In genomic region chr15:101266034-101266433, GRCh38 we compare ENCODE assay signal across 17 cellular contexts. TPM values are rescaled to one million over a fixed set of nuclear protein-coding genes. Genes with fewer than 3 reads are reported as not detected.
DNase-seq lines count a peak whose midpoint lies in the region; ATAC-seq and TF ChIP-seq lines count a peak whose summit lies in the region.
"Had no signal": no experiment of that assay in that cellular context is flagged by ENCODE, and none has a peak within 500 bp of the region (broad histone marks: within the 10 kb centered on the region; RNA-seq: fewer than 3 reads in every experiment).

No MANE protein-coding gene starts in this region.

- H3K79me2 ChIP-seq in KMS-11 (ENCODE audit: insufficient read depth, low read depth) = no peaks in the 10 kb centered on the region

- DNase-seq in AG08396 (ENCODE audit: low spot score) (peak; percentile 35), choroid plexus epithelial cell (ENCODE audit: low read depth) (peak; percentile 38), psoas muscle (peak in 1 of 2 donors; percentile 49), GM19240 (ENCODE audit: insufficient read length, low spot score) (no peak)
- DNase-seq: activated CD4-positive, alpha-beta T cell treated with anti-CD3 and anti-CD28 coated beads, Interleukin-2, amount 50 U/mL, for 4 hours; Calu3; caudate nucleus; effector memory CD4-positive, alpha-beta T cell; NCI-H2029 treated with DMSO at 0.1 percent for 48 hours; NCI-H524; PC-3 had no signal

- no peak overlapping the region for H2AFZ ChIP-seq in KMS-11 (ENCODE audit: low read depth)

- no peaks in the 10 kb centered on the region for H3K27me3 ChIP-seq in KMS-11 (ENCODE audit: insufficient read depth, low read depth)
- no peaks in the 10 kb centered on the region for H3K27me3 ChIP-seq in psoas muscle (ENCODE audit: insufficient read depth in 3 of 3, low read length in 2 of 3)

- peak overlapping the region; percentile 78 for H3K27ac ChIP-seq in KMS-11
- H3K27ac ChIP-seq in psoas muscle = no peak overlapping the region
- H3K27ac ChIP-seq: prostate gland had no signal

- H3K9me3 ChIP-seq in psoas muscle = no peaks in the 10 kb centered on the region
- H3K9me3 ChIP-seq: prostate gland had no signal

- no peak overlapping the region; the same call in 1 of the 2 replicates for H3K9ac ChIP-seq in KMS-11

- peak overlapping the region; percentile 59; the same call in 1 of the 2 replicates for H3K4me2 ChIP-seq in KMS-11

- intact Hi-C loops in psoas muscle (cut with DNase I) = loop anchor here in 1 of 2 donors (10.0 kb wide), 2 partner anchors 351 to 651 kb away; partner anchors contain the start of gene LRRK1

- ATAC-seq in psoas muscle (peak in 3 of 4 donors; percentile 7 to 17 (median 15)), GM21360 (IDR thresholded peaks at IDR 0.05; ENCODE audit: unreplicated experiment) (no peak), GM21526 (IDR thresholded peaks at IDR 0.05; ENCODE audit: low FRiP score, unreplicated experiment) (no peak), GM21447 (IDR thresholded peaks at IDR 0.05; ENCODE audit: unreplicated experiment) (no peak)
- ATAC-seq: activated naive CD4-positive, alpha-beta T cell treated with anti-CD3 and anti-CD28 coated beads, Interleukin-2, amount 50 U/mL, for 72 hours; PC-3 had no signal

- 29 to 35% (median 30%) methylated on average over 3 of the region's 3 CpGs for WGBS in psoas muscle, 3 donors

- peaks cover 43% of the 10 kb centered on the region for H3K4me1 ChIP-seq in KMS-11 (ENCODE audit: low read depth, poor library complexity, severe bottlenecking)
- no peaks in the 10 kb centered on the region for H3K4me1 ChIP-seq in psoas muscle
- H3K4me1 ChIP-seq: prostate gland had no signal

- H3K4me3 ChIP-seq in KMS-11 (IDR thresholded peaks at IDR 0.05; ENCODE audit: insufficient read depth, low read depth, low read length) (no peak overlapping the region), choroid plexus epithelial cell (ENCODE audit: low read depth, low read length) (no peak overlapping the region), psoas muscle (no peak overlapping the region)
- H3K4me3 ChIP-seq: prostate gland had no signal

- H3K36me3 ChIP-seq in KMS-11 (ENCODE audit: insufficient read depth) = 0 out of 2 replicates have a peak, but pooled peaks cover 2% of the 10 kb centered on the region
- H3K36me3 ChIP-seq in psoas muscle (ENCODE audit: insufficient read depth in 1 of 2, low read depth in 1 of 2) = peaks cover 1 to 24% of the 10 kb centered on the region in 2 donors

- no peaks in the 10 kb centered on the region for H4K20me1 ChIP-seq in KMS-11 (ENCODE audit: insufficient read depth)

- TF ChIP-seq CTCF in KMS-11 (conservative IDR thresholded peaks at IDR 0.05; ENCODE audit: low read depth, low read length) = no peak
- TF ChIP-seq CTCF in choroid plexus epithelial cell (conservative IDR thresholded peaks at IDR 0.05; ENCODE audit: low read depth, low read length) = no peak
- TF ChIP-seq CTCF in psoas muscle (IDR thresholded peaks at IDR 0.05) = no peak

RNA-seq across cellular contexts. Expression of gene SELENOS, which starts 11.3 kb away (rescaled TPM):
- total RNA-seq in psoas muscle = 10 to 100 TPM; 25.7 to 98.9 (median 50.4) TPM
- polyA plus RNA-seq in psoas muscle = 100 to 1,000 TPM; 137 to 201 (median 156) TPM

RNA-seq across cellular contexts. Expression of gene CHSY1, which starts 14.2 kb away (rescaled TPM):
- total RNA-seq in psoas muscle = 10 to 100 TPM in 2 of 4 donors, 1 to 10 TPM in 2; 6.7 to 11.4 (median 8.5) TPM
- polyA plus RNA-seq in psoas muscle = 1 to 10 TPM; 2.9 to 5.0 (median 4.4) TPM

RNA-seq across cellular contexts. Expression of gene SNRPA1, which starts 29.0 kb away (rescaled TPM):
- 10 to 100 TPM; 14.8 to 42.3 (median 28.0) TPM for total RNA-seq in psoas muscle
- polyA plus RNA-seq in psoas muscle = 100 to 1,000 TPM in 1 of 3 donors, 10 to 100 TPM in 2; 34.9 to 126 (median 73.6) TPM

Comparison
In these comparisons a context has a peak if more than half of its experiments do, and no peak if none do; other contexts are left out.
1. ATAC-seq: peak in psoas muscle (3 of 4); none in GM21360 (single experiment), GM21526 (single experiment) and GM21447 (single experiment).